ENCODE assay signal across 20 cellular contexts in the genomic region with DNA sequence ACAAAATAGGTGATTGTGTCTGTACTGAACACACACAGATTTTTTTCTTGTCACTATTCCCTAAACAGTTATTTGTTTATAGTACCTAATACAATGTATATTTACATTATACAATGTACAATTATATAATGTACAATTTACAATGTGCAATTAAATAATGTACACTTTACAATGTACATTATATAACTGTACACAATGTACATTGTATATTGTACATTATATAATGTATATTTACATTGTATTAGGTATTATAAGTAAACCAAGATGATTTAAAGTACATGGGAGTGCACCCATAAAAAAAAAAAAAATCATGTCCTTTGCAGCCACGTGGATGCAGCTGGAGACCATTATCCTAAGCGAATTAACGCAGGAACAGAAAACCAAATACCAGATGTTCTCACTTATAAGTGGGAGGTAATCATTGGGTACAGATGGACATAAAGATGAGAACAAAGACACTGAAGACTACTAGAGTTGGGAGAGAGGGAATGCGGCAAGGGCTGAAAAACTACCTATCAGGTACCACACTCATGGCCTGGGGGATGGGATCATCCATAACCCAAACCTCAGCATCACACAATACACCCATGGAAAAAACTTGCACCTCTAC.
"Had no signal": no experiment of that assay in that cellular context is flagged by ENCODE, and none has a peak within 500 bp of the region (broad histone marks: within the 10 kb centered on the region; RNA-seq: fewer than 3 reads in every experiment).

No MANE protein-coding gene starts in this region.

- H3K36me3 ChIP-seq: ascending aorta, stomach, thoracic aorta had no signal

- ATAC-seq: activated CD8-positive, alpha-beta T cell treated with anti-CD3 and anti-CD28 coated beads, Interleukin-2, amount 10 ng/mL, durations not matched to agents 7 days and 5 days; esophagus mucosa; foreskin keratinocyte; left ventricle myocardium superior had no signal

- H3K4me1 ChIP-seq: ascending aorta, foreskin keratinocyte had no signal

- FAIRE-seq: bronchial epithelial cell, islet of Langerhans had no signal

- H3K4me3 Mint-ChIP-seq: activated CD8-positive, alpha-beta T cell treated with anti-CD3 and anti-CD28 coated beads, Interleukin-2, amount 10 ng/mL, durations not matched to agents 7 days and 5 days; activated T-helper 1 cell treated with anti-CD3 and anti-CD28 coated beads, Interleukin-12 subunit alpha, Interleukin-12 subunit beta, Interleukin-2, Interleukin-4 antibody, amounts not matched to agents 30 ng/mL and 10 ng/mL and 1 ng/mL, durations not matched to agents 14 hours and 24 hours and 36 hours; nephron progenitor cell had no signal

- DNase-seq: activated CD4-positive, alpha-beta T cell treated with anti-CD3 and anti-CD28 coated beads for 4 hours; activated CD8-positive, alpha-beta memory T cell treated with anti-CD3 and anti-CD28 coated beads, Interleukin-2, amount 50 U/mL, for 48 hours; activated CD8-positive, alpha-beta T cell treated with anti-CD3 and anti-CD28 coated beads, Interleukin-2, amount 10 ng/mL, durations not matched to agents 7 days and 5 days; activated naive CD4-positive, alpha-beta T cell; dorsolateral prefrontal cortex; foreskin keratinocyte; left ventricle myocardium superior; mesendoderm; nephron progenitor cell; stimulated activated CD4-positive, alpha-beta T cell treated with anti-CD3 and anti-CD28 coated beads, Interleukin-15, amount 100 ng/mL, for 24 hours; stimulated activated CD4-positive, alpha-beta T cell treated with anti-CD3 and anti-CD28 coated beads, Interleukin-4, amount 100 ng/mL, for 4 hours; stomach; T1000 had no signal

- H3K9me3 ChIP-seq: ascending aorta, stomach, thoracic aorta had no signal

- H3K27ac Mint-ChIP-seq: activated CD8-positive, alpha-beta T cell treated with anti-CD3 and anti-CD28 coated beads, Interleukin-2, amount 10 ng/mL, durations not matched to agents 7 days and 5 days; activated T-helper 1 cell treated with anti-CD3 and anti-CD28 coated beads, Interleukin-12 subunit alpha, Interleukin-12 subunit beta, Interleukin-2, Interleukin-4 antibody, amounts not matched to agents 30 ng/mL and 10 ng/mL and 1 ng/mL, durations not matched to agents 14 hours and 24 hours and 36 hours; nephron progenitor cell had no signal

- H3K9me3 Mint-ChIP-seq: activated T-helper 1 cell treated with anti-CD3 and anti-CD28 coated beads, Interleukin-12 subunit alpha, Interleukin-12 subunit beta, Interleukin-2, Interleukin-4 antibody, amounts not matched to agents 30 ng/mL and 10 ng/mL and 1 ng/mL, durations not matched to agents 14 hours and 24 hours and 36 hours; nephron progenitor cell had no signal

- H3K27ac ChIP-seq: ascending aorta, dorsolateral prefrontal cortex, foreskin keratinocyte, stomach, thoracic aorta, VCaP had no signal

- H3K4me3 ChIP-seq: ascending aorta, dorsolateral prefrontal cortex, stomach, thoracic aorta had no signal
